ENCODE assay signal across 23 cellular contexts in genomic region chr18:55053976-55054375, GRCh38.
DNase-seq lines count a peak whose midpoint lies in the region; ATAC-seq and TF ChIP-seq lines count a peak whose summit lies in the region.
"Had no signal": no experiment of that assay in that cellular context is flagged by ENCODE, and none has a peak within 500 bp of the region (broad histone marks: within the 10 kb centered on the region; RNA-seq: fewer than 3 reads in every experiment).

No MANE protein-coding gene starts in this region.

- DNase-seq in EH (ENCODE audit: low read depth) (peak; percentile 23), IMR-90 (peak; percentile 2), dorsolateral prefrontal cortex (no peak), type B pancreatic cell (ENCODE audit: extremely low spot score, unreplicated experiment) (no peak), erythroblast (lab: John Stamatoyannopoulos, UW) (no peak)
- no peak for DNase-seq in activated T-cell treated with anti-CD3 and anti-CD28 coated beads, Interleukin-2, amount 50 U/mL, for 24 hours
- DNase-seq: ACHN, DMS53, KBM-7, NCI-H1092, NCI-H1436, NCI-H187 treated with DMSO at 0.1 percent for 48 hours, NCI-H2107, PC-9, RPMI8226, SHP77 treated with DMSO at 0.1 percent for 48 hours, SW 1271 had no signal

- WGBS in IMR-90 (ENCODE audit: extremely low coverage in 2 of 2, insufficient read length in 1 of 2), 2 experiments: no CpG with 5 or more reads among the region's 6 CpGs

- H3K27me3 ChIP-seq in IMR-90 (ENCODE audit: control insufficient read depth, insufficient read depth, low read length) (peaks cover 2% of the 10 kb centered on the region), dorsolateral prefrontal cortex (no peaks in the 10 kb centered on the region)

- no peaks in the 10 kb centered on the region for H3K79me1 ChIP-seq in IMR-90 (ENCODE audit: low read depth in 1 of 2, low read length in 2 of 2)

- H3K9me1 ChIP-seq in IMR-90 (ENCODE audit: insufficient read depth, low read length): no peaks in the 10 kb centered on the region

- no peak overlapping the region for H3K27ac Mint-ChIP-seq in activated T-cell treated with anti-CD3 and anti-CD28 coated beads, Interleukin-2, amount 50 U/mL, for 24 hours
- H3K27ac Mint-ChIP-seq in type B pancreatic cell: no peak overlapping the region
- H3K27ac Mint-ChIP-seq: B cell, CD14-positive monocyte had no signal

- H2AK9ac ChIP-seq in IMR-90 (replicated peaks; ENCODE audit: low read depth, low read length, poor library complexity): no peak overlapping the region

- H2AK5ac ChIP-seq in IMR-90 (ENCODE audit: low read depth, low read length): no peak overlapping the region

- H4K91ac ChIP-seq in IMR-90 (ENCODE audit: insufficient read depth, low read depth, low read length): no peak overlapping the region

- H3K27ac ChIP-seq in IMR-90 (ENCODE audit: insufficient read depth, low read length) (no peak overlapping the region), dorsolateral prefrontal cortex (peak overlapping the region in 26 of 59 donors; percentile 19 to 77 (median 60)), temporal lobe (ENCODE audit: low read depth, low read length) (peak overlapping the region; percentile 3)
- H3K27ac ChIP-seq: PC-9, SK-N-MC had no signal

- H2BK120ac ChIP-seq in IMR-90 (ENCODE audit: low read depth, low read length): no peak overlapping the region

- no peaks in the 10 kb centered on the region for H4K20me1 ChIP-seq in IMR-90 (ENCODE audit: insufficient read depth, low read length)

- no peaks in the 10 kb centered on the region for H3K27me3 Mint-ChIP-seq in activated T-cell treated with anti-CD3 and anti-CD28 coated beads, Interleukin-2, amount 50 U/mL, for 24 hours
- H3K27me3 Mint-ChIP-seq in type B pancreatic cell: peaks cover 3% of the 10 kb centered on the region
- H3K27me3 Mint-ChIP-seq: B cell had no signal

- H3K4ac ChIP-seq in IMR-90 (ENCODE audit: low read depth, low read length): no peak overlapping the region

- no peaks in the 10 kb centered on the region for H3K4me1 Mint-ChIP-seq in activated T-cell treated with anti-CD3 and anti-CD28 coated beads, Interleukin-2, amount 50 U/mL, for 24 hours (ENCODE audit: low read depth)
- H3K4me1 Mint-ChIP-seq in type B pancreatic cell (ENCODE audit: unreplicated experiment): no peaks in the 10 kb centered on the region
- H3K4me1 Mint-ChIP-seq: B cell, CD14-positive monocyte had no signal

- H3K4me1 ChIP-seq in IMR-90 (ENCODE audit: control insufficient read depth, insufficient read depth, low read length): no peaks in the 10 kb centered on the region

- no peaks in the 10 kb centered on the region for H3K9me3 ChIP-seq in IMR-90 (ENCODE audit: control insufficient read depth, insufficient read depth, low read length)

- H2AFZ ChIP-seq in IMR-90 (replicated peaks; ENCODE audit: low read length, poor library complexity): no peak overlapping the region
- H2AFZ ChIP-seq: PC-9 had no signal

- no peak overlapping the region for H3K23ac ChIP-seq in IMR-90 (ENCODE audit: low read depth, low read length)

- in situ Hi-C loops in IMR-90 (cut with MboI; ENCODE audit: low sequenced_read_pairs): no loop called here

- H3K9ac ChIP-seq in IMR-90 (ENCODE audit: low read depth, low read length): no peak overlapping the region

- H3K14ac ChIP-seq in IMR-90 (replicated peaks; ENCODE audit: low read depth, low read length): no peak overlapping the region

- H3K4me2 ChIP-seq in IMR-90 (ENCODE audit: low read depth, low read length): no peak overlapping the region
- H3K4me2 ChIP-seq: PC-9 had no signal

- intact Hi-C loops in IMR-90 (cut with micrococcal nuclease): no loop called here
- intact Hi-C loops in dorsolateral prefrontal cortex (cut with DNase I): no loop called here

- H3K56ac ChIP-seq in IMR-90 (ENCODE audit: extremely low read depth, insufficient read depth, low read length): no peak overlapping the region

- H3K36me3 ChIP-seq in IMR-90 (ENCODE audit: control insufficient read depth, insufficient read depth, low read length): no peaks in the 10 kb centered on the region

- H3K9me3 Mint-ChIP-seq in activated T-cell treated with anti-CD3 and anti-CD28 coated beads, Interleukin-2, amount 50 U/mL, for 24 hours: no peaks in the 10 kb centered on the region
- peaks cover 2% of the 10 kb centered on the region for H3K9me3 Mint-ChIP-seq in type B pancreatic cell

- TF ChIP-seq POLR2A in IMR-90 (IDR thresholded peaks at IDR 0.05; ENCODE audit: low read depth, low read length) (no peak), erythroblast (IDR thresholded peaks at IDR 0.05; ENCODE audit: low read length) (no peak)

- POLR2A ChIA-PET in IMR-90 (lab: Charles Lee; ENCODE audit: unreplicated experiment): no interaction called here

- no TSS peak for BruUV-seq in IMR-90 (replicated peaks; lab: Mats Ljungman, UMichigan)

- CTCF ChIA-PET in IMR-90 (lab: Yijun Ruan, JAX): no interaction called here

- no peak overlapping the region for H4K5ac ChIP-seq in IMR-90 (ENCODE audit: low read depth, low read length)

- no peak overlapping the region for H4K8ac ChIP-seq in IMR-90 (ENCODE audit: low read depth in 2 of 2, low read length in 2 of 2)

- no peak for TF ChIP-seq RAD21 in IMR-90 (IDR thresholded peaks at IDR 0.05; ENCODE audit: low read length)

- no peak overlapping the region for H2BK15ac ChIP-seq in IMR-90 (ENCODE audit: low read depth, low read length)

- no peaks in the 10 kb centered on the region for H3K36me3 Mint-ChIP-seq in activated T-cell treated with anti-CD3 and anti-CD28 coated beads, Interleukin-2, amount 50 U/mL, for 24 hours (ENCODE audit: low read depth)
- H3K36me3 Mint-ChIP-seq in type B pancreatic cell: no peaks in the 10 kb centered on the region
- H3K36me3 Mint-ChIP-seq: CD14-positive monocyte had no signal

- dilution Hi-C loops in IMR-90 (cut with HindIII; ENCODE audit: low sequenced_read_pairs, unreplicated experiment): no loop called here

- H3K4me3 ChIP-seq in IMR-90 (ENCODE audit: insufficient read depth, low read depth, low read length): no peak overlapping the region
- peak overlapping the region in 46 of 59 donors; percentile 2 to 66 (median 46) for H3K4me3 ChIP-seq in dorsolateral prefrontal cortex
- H3K4me3 ChIP-seq: GM12878, PC-9, SK-N-MC had no signal

- H2BK5ac ChIP-seq in IMR-90 (ENCODE audit: low read depth, low read length, poor library complexity, severe bottlenecking): no peak overlapping the region

- H2BK20ac ChIP-seq in IMR-90 (ENCODE audit: low read depth, low read length): no peak overlapping the region

- ATAC-seq in IMR-90 (ENCODE audit: low read depth): no peak
- no peak for ATAC-seq in GM19328 (IDR thresholded peaks at IDR 0.05; ENCODE audit: unreplicated experiment)
- ATAC-seq: GM12878 had no signal

- H3K4me3 Mint-ChIP-seq in activated T-cell treated with anti-CD3 and anti-CD28 coated beads, Interleukin-2, amount 50 U/mL, for 24 hours: no peak overlapping the region
- H3K4me3 Mint-ChIP-seq in type B pancreatic cell: no peak overlapping the region
- H3K4me3 Mint-ChIP-seq: B cell, CD14-positive monocyte had no signal

- TF ChIP-seq CTCF in IMR-90 (conservative IDR thresholded peaks at IDR 0.05; ENCODE audit: low read depth, low read length): no peak
- TF ChIP-seq CTCF in dorsolateral prefrontal cortex (IDR thresholded peaks at IDR 0.05 in 54 of 56, conservative IDR thresholded peaks at IDR 0.05 in 2 of 56; ENCODE audit: low read depth in 1 of 56, partially characterized antibody in 56 of 56): no peak
- TF ChIP-seq CTCF in type B pancreatic cell (conservative IDR thresholded peaks at IDR 0.05): no peak

- no peak overlapping the region for H3K18ac ChIP-seq in IMR-90 (ENCODE audit: low read depth, low read length)

TF ChIP-seq in IMR-90, 13 proteins besides CTCF, POLR2A, EP300 and RAD21:
- no peak for TF ChIP-seq RCOR1 (IDR thresholded peaks at IDR 0.05; ENCODE audit: insufficient replicate concordance, low read length)
- no peak for TF ChIP-seq USF2 (IDR thresholded peaks at IDR 0.05; ENCODE audit: low read depth, low read length)
- TF ChIP-seq CEBPB (IDR thresholded peaks at IDR 0.05; ENCODE audit: low read depth, low read length): no peak
- TF ChIP-seq MAFK (IDR thresholded peaks at IDR 0.05; ENCODE audit: low read depth, low read length): no peak
TF ChIP-seq in IMR-90: peak in this region for 0.

Comparison
In these comparisons a context has a peak if more than half of its experiments do, and no peak if none do; other contexts are left out.
1. DNase-seq: peak in EH (single experiment) and IMR-90 (single experiment); none in dorsolateral prefrontal cortex (0 of 10), activated T-cell treated with anti-CD3 and anti-CD28 coated beads, Interleukin-2, amount 50 U/mL, for 24 hours (single experiment), type B pancreatic cell (single experiment) and erythroblast (0 of 2).